7 cellular contexts compared by ENCODE assay signal in the genomic region with DNA sequence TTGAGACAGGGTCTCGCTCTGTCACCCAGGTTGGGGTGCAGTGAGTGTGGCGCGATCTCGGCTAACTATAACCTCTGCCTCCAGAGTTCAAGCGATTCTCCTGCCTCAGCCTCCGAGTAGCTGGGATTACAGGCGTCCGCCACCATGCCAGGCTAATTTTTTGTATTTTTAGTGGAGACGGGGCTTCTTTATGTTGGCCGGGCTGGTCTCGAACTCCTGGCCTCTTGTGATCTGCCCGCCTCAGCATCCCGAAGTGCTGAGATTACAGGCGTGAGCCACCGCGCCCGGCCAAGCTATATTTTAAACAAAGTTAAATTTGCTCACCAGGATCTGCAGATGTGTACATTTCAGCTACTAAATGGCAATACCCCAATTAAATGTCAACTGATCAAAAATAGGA. TPM values are rescaled to one million over a fixed set of nuclear protein-coding genes. Genes with fewer than 3 reads are reported as not detected.
DNase-seq lines count a peak whose midpoint lies in the region; ATAC-seq and TF ChIP-seq lines count a peak whose summit lies in the region.

No MANE protein-coding gene starts in this region.

- peak overlapping the region; percentile 98 for H3K27ac Mint-ChIP-seq in activated naive CD8-positive, alpha-beta T cell treated with anti-CD3 and anti-CD28 coated beads for 36 hours

- no peaks in the 10 kb centered on the region for H3K9me3 ChIP-seq in HUES64 (ENCODE audit: insufficient read depth, low read depth, low read length)
- no peaks in the 10 kb centered on the region for H3K9me3 ChIP-seq in stomach smooth muscle (ENCODE audit: control insufficient read depth in 2 of 2, low read length in 2 of 2)

- no peaks in the 10 kb centered on the region for H3K27me3 ChIP-seq in HUES64 (ENCODE audit: insufficient read depth, low read length)
- H3K27me3 ChIP-seq in kidney epithelial cell (ENCODE audit: control insufficient read depth, insufficient read depth, low read length), result no peaks in the 10 kb centered on the region
- H3K27me3 ChIP-seq in stomach smooth muscle (ENCODE audit: control insufficient read depth in 1 of 2, insufficient read depth in 2 of 2, low read length in 2 of 2), result no peaks in the 10 kb centered on the region

- no peak for DNase-seq in activated naive CD8-positive, alpha-beta T cell treated with anti-CD3 and anti-CD28 coated beads for 36 hours
- DNase-seq in kidney epithelial cell (ENCODE audit: low read depth), result no peak
- no peak for DNase-seq in effector CD8-positive, alpha-beta T cell (lab: John Stamatoyannopoulos, UW)

- no peaks in the 10 kb centered on the region for H3K9me3 Mint-ChIP-seq in activated naive CD8-positive, alpha-beta T cell treated with anti-CD3 and anti-CD28 coated beads for 36 hours

- WGBS in HUES64, result 87% methylated on average over 17 of the region's 17 CpGs

- ATAC-seq in GM18517 (IDR thresholded peaks at IDR 0.05; ENCODE audit: unreplicated experiment), result no peak
- ATAC-seq in HG03097 (IDR thresholded peaks at IDR 0.05; ENCODE audit: low FRiP score, unreplicated experiment), result no peak

- H3K27me3 Mint-ChIP-seq in activated naive CD8-positive, alpha-beta T cell treated with anti-CD3 and anti-CD28 coated beads for 36 hours, result no peaks in the 10 kb centered on the region

- peaks cover 15% of the 10 kb centered on the region; the same call in 1 of the 2 replicates for H3K4me1 ChIP-seq in HUES64 (ENCODE audit: insufficient read depth, low read length)
- peaks cover 4% of the 10 kb centered on the region for H3K4me1 ChIP-seq in stomach smooth muscle (ENCODE audit: control insufficient read depth, insufficient read depth, low read length)

- H3K4me3 Mint-ChIP-seq in activated naive CD8-positive, alpha-beta T cell treated with anti-CD3 and anti-CD28 coated beads for 36 hours, result peak overlapping the region; percentile 96

- peaks cover 26% of the 10 kb centered on the region for H3K4me1 Mint-ChIP-seq in activated naive CD8-positive, alpha-beta T cell treated with anti-CD3 and anti-CD28 coated beads for 36 hours

- peaks cover 13% of the 10 kb centered on the region for H3K36me3 Mint-ChIP-seq in activated naive CD8-positive, alpha-beta T cell treated with anti-CD3 and anti-CD28 coated beads for 36 hours

- H3K36me3 ChIP-seq in HUES64 (ENCODE audit: insufficient read depth, low read length) (peaks cover 10% of the 10 kb centered on the region), kidney epithelial cell (ENCODE audit: control insufficient read depth, insufficient read depth, low read length) (no peaks in the 10 kb centered on the region), stomach smooth muscle (ENCODE audit: control insufficient read depth in 2 of 2, insufficient read depth in 2 of 2, low read length in 2 of 2) (peaks cover 0 to 3% of the 10 kb centered on the region in 2 donors)

- TF ChIP-seq CTCF in kidney epithelial cell (IDR thresholded peaks at IDR 0.05; ENCODE audit: insufficient read depth, low read length, poor library complexity, severe bottlenecking), result no peak

- peak overlapping the region; percentile 86 for H3K4me3 ChIP-seq in HUES64 (ENCODE audit: low read length)
- peak overlapping the region; percentile 77 for H3K4me3 ChIP-seq in kidney epithelial cell (ENCODE audit: low read depth, low read length)
- H3K4me3 ChIP-seq in stomach smooth muscle (ENCODE audit: low read length in 2 of 2), result peak overlapping the region; percentile 75 to 99

- peak overlapping the region; percentile 98; the same call in 1 of the 2 replicates for H3K27ac ChIP-seq in HUES64 (ENCODE audit: low read depth, low read length)
- H3K27ac ChIP-seq in stomach smooth muscle (ENCODE audit: low read length), result no peak overlapping the region

- H3K9ac ChIP-seq in HUES64 (ENCODE audit: low read depth, low read length), result peak overlapping the region; percentile 98
- H3K9ac ChIP-seq in stomach smooth muscle (ENCODE audit: low read length in 2 of 2), result no peak overlapping the region

RNA-seq across cellular contexts. Expression of a gene that starts 1.1 kb away (rescaled TPM):
- 29.2 TPM for polyA plus RNA-seq in HUES64 (2013, experiment 1 of 2)
- 29.9 TPM for polyA plus RNA-seq in HUES64 (2013, experiment 2 of 2)
- 10 to 100 TPM; 21.4 to 24.1 TPM for total RNA-seq in activated naive CD8-positive, alpha-beta T cell treated with anti-CD3 and anti-CD28 coated beads for 36 hours
- 26.9 and 27.0 TPM in 2 replicates for total RNA-seq in kidney epithelial cell
